In genomic region chr4:72566573-72566972, GRCh38 we compare ENCODE assay signal across 21 cellular contexts. TPM values are rescaled to one million over a fixed set of nuclear protein-coding genes. Genes with fewer than 3 reads are reported as not detected.
"Had no signal": no experiment of that assay in that cellular context is flagged by ENCODE, and none has a peak within 500 bp of the region (broad histone marks: within the 10 kb centered on the region; RNA-seq: fewer than 3 reads in every experiment).

No MANE protein-coding gene starts in this region.

- H3K27ac Mint-ChIP-seq: activated CD4-positive, alpha-beta T cell treated with anti-CD3 and anti-CD28 coated beads, Interleukin-2, amount 10 ng/mL, durations not matched to agents 7 days and 5 days; activated CD8-positive, alpha-beta T cell treated with anti-CD3 and anti-CD28 coated beads, Interleukin-2, amount 10 ng/mL, durations not matched to agents 7 days and 5 days; activated naive CD4-positive, alpha-beta T cell treated with anti-CD3 and anti-CD28 coated beads, Interleukin-2, amount 10 ng/mL, durations not matched to agents 7 days and 5 days; activated naive CD8-positive, alpha-beta T cell treated with anti-CD3 and anti-CD28 coated beads, Interleukin-2, amount 50 U/mL, for 24 hours; naive thymus-derived CD8-positive, alpha-beta T cell; T-cell had no signal

- H3K27ac ChIP-seq: prostate gland, right atrium auricular region had no signal

- H3K9me3 ChIP-seq: breast epithelium, esophagus muscularis mucosa, heart right ventricle, prostate gland, right atrium auricular region, tibial artery had no signal

- ATAC-seq: activated CD8-positive, alpha-beta T cell treated with anti-CD3 and anti-CD28 coated beads, Interleukin-2, amount 10 ng/mL, durations not matched to agents 7 days and 5 days; activated naive CD8-positive, alpha-beta T cell treated with anti-CD3 and anti-CD28 coated beads, Interleukin-2, amount 50 U/mL, for 24 hours; heart right ventricle; naive thymus-derived CD8-positive, alpha-beta T cell; T-cell had no signal

- H3K36me3 Mint-ChIP-seq: activated naive CD4-positive, alpha-beta T cell treated with anti-CD3 and anti-CD28 coated beads, Interleukin-2, amount 10 ng/mL, durations not matched to agents 7 days and 5 days; naive thymus-derived CD8-positive, alpha-beta T cell; T-cell had no signal

- H3K27me3 ChIP-seq: breast epithelium, esophagus muscularis mucosa, right atrium auricular region, tibial artery had no signal

- H3K4me1 ChIP-seq: breast epithelium, prostate gland had no signal

- H3K4me3 Mint-ChIP-seq: activated CD4-positive, alpha-beta T cell treated with anti-CD3 and anti-CD28 coated beads, Interleukin-2, amount 10 ng/mL, durations not matched to agents 7 days and 5 days; activated CD8-positive, alpha-beta T cell treated with anti-CD3 and anti-CD28 coated beads, Interleukin-2, amount 10 ng/mL, durations not matched to agents 7 days and 5 days; activated naive CD4-positive, alpha-beta T cell treated with anti-CD3 and anti-CD28 coated beads, Interleukin-2, amount 10 ng/mL, durations not matched to agents 7 days and 5 days; activated naive CD8-positive, alpha-beta T cell treated with anti-CD3 and anti-CD28 coated beads, Interleukin-2, amount 50 U/mL, for 24 hours had no signal

- H3K4me3 ChIP-seq: prostate gland, right atrium auricular region had no signal

- H3K36me3 ChIP-seq: breast epithelium, esophagus muscularis mucosa, heart right ventricle, prostate gland, right atrium auricular region, tibial artery had no signal

- H3K9me3 Mint-ChIP-seq: activated CD4-positive, alpha-beta T cell treated with anti-CD3 and anti-CD28 coated beads, Interleukin-2, amount 10 ng/mL, durations not matched to agents 7 days and 5 days; activated naive CD4-positive, alpha-beta T cell treated with anti-CD3 and anti-CD28 coated beads, Interleukin-2, amount 10 ng/mL, durations not matched to agents 7 days and 5 days; T-cell had no signal

- DNase-seq: activated CD4-positive, alpha-beta T cell treated with anti-CD3 and anti-CD28 coated beads, Interleukin-2, amount 10 ng/mL, durations not matched to agents 7 days and 5 days; activated CD8-positive, alpha-beta memory T cell treated with anti-CD3 and anti-CD28 coated beads, Interleukin-2, amount 50 U/mL, for 4 hours; activated CD8-positive, alpha-beta T cell treated with anti-CD3 and anti-CD28 coated beads, Interleukin-2, amount 10 ng/mL, durations not matched to agents 7 days and 5 days; activated effector memory CD4-positive, alpha-beta T cell treated with Interleukin-2 at 50 U/mL for 16 hours; activated naive CD4-positive, alpha-beta T cell treated with anti-CD3 and anti-CD28 coated beads, Interleukin-2, amount 10 ng/mL, durations not matched to agents 7 days and 5 days; activated naive CD8-positive, alpha-beta T cell treated with anti-CD3 and anti-CD28 coated beads, Interleukin-2, amount 50 U/mL, for 24 hours; activated T-cell treated with anti-CD3 and anti-CD28 coated beads, Interleukin-2, amount 50 U/mL, for 48 hours; anterior cingulate cortex; effector memory CD4-positive, alpha-beta T cell; heart right ventricle; mesenchymal stem cell; naive thymus-derived CD8-positive, alpha-beta T cell; stimulated activated CD4-positive, alpha-beta T cell treated with anti-CD3 and anti-CD28 coated beads, Interleukin-12 subunit alpha, Interleukin-12 subunit beta, amount 100 ng/mL, for 4 hours; stimulated activated CD4-positive, alpha-beta T cell treated with anti-CD3 and anti-CD28 coated beads, Interleukin-2, amount 100 ng/mL, for 24 hours; stimulated activated naive CD4-positive, alpha-beta T cell treated with Interleukin-2 at 50 U/mL for 16 hours; T-cell; tibial artery had no signal

RNA-seq across cellular contexts. Expression of gene ADAMTS3, which starts 2.4 kb away (rescaled TPM):
- polyA plus RNA-seq: naive thymus-derived CD8-positive, alpha-beta T cell had no signal
